ENCODE assay signal across 21 cellular contexts in the genomic region with DNA sequence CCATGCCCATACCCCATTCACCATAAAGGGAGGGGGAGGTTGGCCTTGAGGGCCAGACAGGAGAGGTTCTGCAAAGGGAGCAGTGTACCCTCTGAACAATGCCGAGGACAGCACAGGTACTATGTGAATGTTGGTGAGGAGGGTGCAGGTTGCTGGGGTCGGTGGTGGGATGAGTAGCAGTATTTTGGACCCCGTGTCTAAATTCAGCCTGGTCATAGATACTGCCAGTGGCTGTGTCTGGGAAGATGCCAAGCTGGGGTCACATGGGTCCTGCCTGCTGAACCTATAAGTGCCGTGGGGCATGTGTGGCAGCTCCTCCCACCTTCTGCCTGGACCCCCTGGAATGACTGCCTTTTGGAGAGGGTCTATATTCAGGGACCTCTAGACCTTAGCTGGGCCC. TPM values are rescaled to one million over a fixed set of nuclear protein-coding genes. Genes with fewer than 3 reads are reported as not detected.
"Had no signal": no experiment of that assay in that cellular context is flagged by ENCODE, and none has a peak within 500 bp of the region (broad histone marks: within the 10 kb centered on the region; RNA-seq: fewer than 3 reads in every experiment).

No MANE protein-coding gene starts in this region.

- H3K9me3 Mint-ChIP-seq: activated CD4-positive, alpha-beta T cell treated with anti-CD3 and anti-CD28 coated beads, Interleukin-2, amount 10 ng/mL, durations not matched to agents 24 days and 14 days; activated naive CD8-positive, alpha-beta T cell treated with anti-CD3 and anti-CD28 coated beads, Interleukin-2, amount 10 ng/mL, durations not matched to agents 7 days and 5 days; brain; naive B cell; neural progenitor cell; T-helper 2 cell treated with Interferon-gamma antibody and Interleukin-4, amounts not matched to agents 5 μg/mL and 100 μg/mL, for 36 hours had no signal

- H3K4me2 ChIP-seq: neural progenitor cell had no signal

- H3K27me3 ChIP-seq: gastroesophageal sphincter, heart right ventricle, tibial nerve had no signal

- H3K79me2 ChIP-seq: parathyroid adenoma had no signal

- H3K4me1 ChIP-seq: neural progenitor cell had no signal

- H3K9me3 ChIP-seq: gastroesophageal sphincter, heart right ventricle, lower lobe of right lung, tibial nerve had no signal

- H3K9ac ChIP-seq: neural progenitor cell, parathyroid adenoma had no signal

- ATAC-seq: gastroesophageal sphincter, heart right ventricle had no signal

- H3K4me3 Mint-ChIP-seq: activated CD4-positive, alpha-beta T cell treated with anti-CD3 and anti-CD28 coated beads, Interleukin-2, amount 10 ng/mL, durations not matched to agents 24 days and 14 days; activated naive CD8-positive, alpha-beta T cell treated with anti-CD3 and anti-CD28 coated beads, Interleukin-2, amount 10 ng/mL, durations not matched to agents 7 days and 5 days; brain; neural progenitor cell; T-helper 2 cell treated with Interferon-gamma antibody and Interleukin-4, amounts not matched to agents 5 μg/mL and 100 μg/mL, for 36 hours had no signal

- H2AFZ ChIP-seq: neural progenitor cell, parathyroid adenoma had no signal

- H3K36me3 ChIP-seq: gastroesophageal sphincter, heart right ventricle, lower lobe of right lung, neural progenitor cell, tibial nerve had no signal

- H3K27ac ChIP-seq: gastroesophageal sphincter, heart right ventricle, neural progenitor cell, parathyroid adenoma, tibial nerve had no signal

- DNase-seq: activated CD4-positive, alpha-beta T cell treated with anti-CD3 and anti-CD28 coated beads, Interleukin-2, amount 10 ng/mL, durations not matched to agents 24 days and 14 days; activated CD4-positive, CD25-positive, alpha-beta regulatory T cell; activated naive CD4-positive, alpha-beta T cell; activated naive CD8-positive, alpha-beta T cell treated with anti-CD3 and anti-CD28 coated beads, Interleukin-2, amount 10 ng/mL, durations not matched to agents 7 days and 5 days; cerebellar nuclear complex; effector memory CD4-positive, alpha-beta T cell; heart right ventricle; left colon; lower lobe of right lung; naive B cell; stimulated activated CD4-positive, alpha-beta T cell treated with anti-CD3 and anti-CD28 coated beads, Interleukin-15, amount 100 ng/mL, for 24 hours; stimulated activated CD4-positive, alpha-beta T cell treated with anti-CD3 and anti-CD28 coated beads, Interleukin-4, amount 100 ng/mL, for 1 hour; stimulated activated naive CD4-positive, alpha-beta T cell; substantia nigra had no signal

- H3K36me3 Mint-ChIP-seq: activated naive CD8-positive, alpha-beta T cell treated with anti-CD3 and anti-CD28 coated beads, Interleukin-2, amount 10 ng/mL, durations not matched to agents 7 days and 5 days; brain; naive B cell; neural progenitor cell had no signal

- H3K27ac Mint-ChIP-seq: activated CD4-positive, alpha-beta T cell treated with anti-CD3 and anti-CD28 coated beads, Interleukin-2, amount 10 ng/mL, durations not matched to agents 24 days and 14 days; activated naive CD8-positive, alpha-beta T cell treated with anti-CD3 and anti-CD28 coated beads, Interleukin-2, amount 10 ng/mL, durations not matched to agents 7 days and 5 days; brain; neural progenitor cell; T-helper 2 cell treated with Interferon-gamma antibody and Interleukin-4, amounts not matched to agents 5 μg/mL and 100 μg/mL, for 36 hours had no signal

- H3K4me1 Mint-ChIP-seq: neural progenitor cell had no signal

- H3K4me3 ChIP-seq: gastroesophageal sphincter, heart right ventricle, lower lobe of right lung, neural progenitor cell, tibial nerve had no signal

RNA-seq across cellular contexts. Expression of a gene that starts 11.4 kb away (rescaled TPM):
- total RNA-seq: activated CD4-positive, alpha-beta T cell treated with anti-CD3 and anti-CD28 coated beads, Interleukin-2, amount 10 ng/mL, durations not matched to agents 24 days and 14 days; activated naive CD8-positive, alpha-beta T cell treated with anti-CD3 and anti-CD28 coated beads, Interleukin-2, amount 10 ng/mL, durations not matched to agents 7 days and 5 days; gastroesophageal sphincter; heart right ventricle; lower lobe of right lung; skeletal muscle tissue; tibial nerve had no signal
